Comparison of ENCODE assay signal across 9 cellular contexts in genomic region chr6:79949235-79949634, GRCh38. TPM values are rescaled to one million over a fixed set of nuclear protein-coding genes. Genes with fewer than 3 reads are reported as not detected.
DNase-seq lines count a peak whose midpoint lies in the region; ATAC-seq and TF ChIP-seq lines count a peak whose summit lies in the region.
"Had no signal": no experiment of that assay in that cellular context is flagged by ENCODE, and none has a peak within 500 bp of the region (broad histone marks: within the 10 kb centered on the region; RNA-seq: fewer than 3 reads in every experiment).

No MANE protein-coding gene starts in this region.

- H3K27me3 Mint-ChIP-seq in activated naive CD8-positive, alpha-beta T cell treated with anti-CD3 and anti-CD28 coated beads, Interleukin-2, amount 10 ng/mL, durations not matched to agents 7 days and 5 days: peaks cover 28% of the 10 kb centered on the region

- no peak overlapping the region for H4K5ac ChIP-seq in IMR-90 (ENCODE audit: low read depth, low read length)

- H3K23ac ChIP-seq in IMR-90 (ENCODE audit: low read depth, low read length): no peak overlapping the region

- in situ Hi-C loops in IMR-90 (cut with MboI; ENCODE audit: low sequenced_read_pairs): loop anchor here (10.0 kb wide), 1 partner anchor 56 kb away; the partner anchor contains the start of gene TTK

- no peak overlapping the region for H3K4me2 ChIP-seq in IMR-90 (ENCODE audit: low read depth, low read length)
- H3K4me2 ChIP-seq: BLaER1 had no signal

- no peak for TF ChIP-seq POLR2A in IMR-90 (IDR thresholded peaks at IDR 0.05; ENCODE audit: low read depth, low read length)

- peak; percentile 63 for ATAC-seq in GM21390 (IDR thresholded peaks at IDR 0.05; ENCODE audit: unreplicated experiment)
- no peak for ATAC-seq in IMR-90 (ENCODE audit: low read depth)
- ATAC-seq in activated naive CD8-positive, alpha-beta T cell treated with anti-CD3 and anti-CD28 coated beads, Interleukin-2, amount 10 ng/mL, durations not matched to agents 7 days and 5 days (ENCODE audit: low read depth): peak; percentile 38

- H3K18ac ChIP-seq in IMR-90 (ENCODE audit: low read depth, low read length): no peak overlapping the region

- no peaks in the 10 kb centered on the region for H3K36me3 Mint-ChIP-seq in activated naive CD8-positive, alpha-beta T cell treated with anti-CD3 and anti-CD28 coated beads, Interleukin-2, amount 10 ng/mL, durations not matched to agents 7 days and 5 days

- no peak overlapping the region for H3K4me3 ChIP-seq in IMR-90 (ENCODE audit: insufficient read depth, low read depth, low read length)
- no peak overlapping the region for H3K4me3 ChIP-seq in iPS DF 6.9 (ENCODE audit: low read length)
- H3K4me3 ChIP-seq: BLaER1 had no signal

- H2AFZ ChIP-seq in IMR-90 (replicated peaks; ENCODE audit: low read length, poor library complexity): no peak overlapping the region

- no peak overlapping the region for H3K4ac ChIP-seq in IMR-90 (ENCODE audit: low read depth, low read length)

- H3K36me3 ChIP-seq in IMR-90 (ENCODE audit: control insufficient read depth, insufficient read depth, low read length) (no peaks in the 10 kb centered on the region), iPS DF 6.9 (ENCODE audit: control insufficient read depth, insufficient read depth, low read length) (no peaks in the 10 kb centered on the region)
- H3K36me3 ChIP-seq: BLaER1 had no signal

- DNase-seq in NCI-H1092 (lab: John Stamatoyannopoulos, UW) (peak; percentile 0), NCI-H1092 treated with DMSO at 0.1 percent for 48 hours (lab: John Stamatoyannopoulos, UW) (no peak), IMR-90 (peak; percentile 75), OCI-M2 (lab: John Stamatoyannopoulos, UW; ENCODE audit: unreplicated experiment) (peak; percentile 41), iPS DF 6.9 (ENCODE audit: low read depth, low spot score) (peak; percentile 57)
- DNase-seq in activated naive CD8-positive, alpha-beta T cell treated with anti-CD3 and anti-CD28 coated beads, Interleukin-2, amount 10 ng/mL, durations not matched to agents 7 days and 5 days: no peak
- peak; percentile 49 for DNase-seq in stimulated activated CD4-positive, alpha-beta T cell treated with anti-CD3 and anti-CD28 coated beads, Interleukin-4, amount 100 ng/mL, for 24 hours

- no CpG with 5 or more reads among the region's 6 CpGs for WGBS in IMR-90 (ENCODE audit: extremely low coverage in 2 of 2, insufficient read length in 1 of 2), 2 experiments
- WGBS in iPS DF 6.9 (ENCODE audit: insufficient coverage, insufficient read length): no CpG with 5 or more reads among the region's 6 CpGs

- H3K9me3 ChIP-seq in IMR-90 (ENCODE audit: control insufficient read depth, insufficient read depth, low read length) (no peaks in the 10 kb centered on the region), iPS DF 6.9 (ENCODE audit: control insufficient read depth, insufficient read depth, low read length) (no peaks in the 10 kb centered on the region)

- H3K4me1 Mint-ChIP-seq in activated naive CD8-positive, alpha-beta T cell treated with anti-CD3 and anti-CD28 coated beads, Interleukin-2, amount 10 ng/mL, durations not matched to agents 7 days and 5 days: peaks cover 16% of the 10 kb centered on the region

- BruUV-seq in IMR-90 (replicated peaks; lab: Mats Ljungman, UMichigan): no TSS peak

- H3K4me3 Mint-ChIP-seq in activated naive CD8-positive, alpha-beta T cell treated with anti-CD3 and anti-CD28 coated beads, Interleukin-2, amount 10 ng/mL, durations not matched to agents 7 days and 5 days: peak overlapping the region; percentile 53

- H3K27me3 ChIP-seq in IMR-90 (ENCODE audit: control insufficient read depth, insufficient read depth, low read length) (no peaks in the 10 kb centered on the region), iPS DF 6.9 (ENCODE audit: control insufficient read depth, insufficient read depth, low read length) (no peaks in the 10 kb centered on the region)
- H3K27me3 ChIP-seq: BLaER1 had no signal

- no peaks in the 10 kb centered on the region for H4K20me1 ChIP-seq in IMR-90 (ENCODE audit: insufficient read depth, low read length)
- H4K20me1 ChIP-seq: BLaER1 had no signal

- POLR2A ChIA-PET in IMR-90 (lab: Charles Lee; ENCODE audit: unreplicated experiment): no interaction called here
- POLR2A ChIA-PET in activated naive CD8-positive, alpha-beta T cell treated with anti-CD3 and anti-CD28 coated beads, Interleukin-2, amount 10 ng/mL, durations not matched to agents 7 days and 5 days (lab: Charles Lee): interaction anchor here (1.0 to 1.1 kb wide), 3 partner anchors 55 to 157 kb away, joined by 3 to 6 read pairs (median 4); partner anchors contain the start of genes BCKDHB and TTK

- H3K14ac ChIP-seq in IMR-90 (replicated peaks; ENCODE audit: low read depth, low read length): no peak overlapping the region

- H2AK5ac ChIP-seq in IMR-90 (ENCODE audit: low read depth, low read length): no peak overlapping the region

- no peak overlapping the region for H4K8ac ChIP-seq in IMR-90 (ENCODE audit: low read depth in 2 of 2, low read length in 2 of 2)

- TF ChIP-seq RAD21 in IMR-90 (IDR thresholded peaks at IDR 0.05; ENCODE audit: low read length): peak; percentile 56

- no peaks in the 10 kb centered on the region for H3K9me3 Mint-ChIP-seq in activated naive CD8-positive, alpha-beta T cell treated with anti-CD3 and anti-CD28 coated beads, Interleukin-2, amount 10 ng/mL, durations not matched to agents 7 days and 5 days

- no peak overlapping the region for H3K27ac Mint-ChIP-seq in activated naive CD8-positive, alpha-beta T cell treated with anti-CD3 and anti-CD28 coated beads, Interleukin-2, amount 10 ng/mL, durations not matched to agents 7 days and 5 days

- no peak overlapping the region for H2BK5ac ChIP-seq in IMR-90 (ENCODE audit: low read depth, low read length, poor library complexity, severe bottlenecking)

- H4K91ac ChIP-seq in IMR-90 (ENCODE audit: insufficient read depth, low read depth, low read length): no peak overlapping the region

- dilution Hi-C loops in IMR-90 (cut with HindIII; ENCODE audit: low sequenced_read_pairs, unreplicated experiment): no loop called here

- H2BK20ac ChIP-seq in IMR-90 (ENCODE audit: low read depth, low read length): no peak overlapping the region

- no peak overlapping the region for H3K9ac ChIP-seq in IMR-90 (ENCODE audit: low read depth, low read length)
- H3K9ac ChIP-seq: BLaER1 had no signal

- H2BK15ac ChIP-seq in IMR-90 (ENCODE audit: low read depth, low read length): no peak overlapping the region

- TF ChIP-seq CTCF in IMR-90 (conservative IDR thresholded peaks at IDR 0.05; ENCODE audit: low read depth, low read length): peak; percentile 64

- H2AK9ac ChIP-seq in IMR-90 (replicated peaks; ENCODE audit: low read depth, low read length, poor library complexity): no peak overlapping the region

- intact Hi-C loops in IMR-90 (cut with micrococcal nuclease): loop anchor here (1.0 to 5.0 kb wide), 2 partner anchors 145 to 388 kb away; no protein-coding TSS in a partner anchor

- H3K56ac ChIP-seq in IMR-90 (ENCODE audit: extremely low read depth, insufficient read depth, low read length): no peak overlapping the region

- no peak overlapping the region for H2BK120ac ChIP-seq in IMR-90 (ENCODE audit: low read depth, low read length)

- peaks cover 8 to 16% of the 10 kb centered on the region in 2 experiments; a peak in 3 of 4 replicates for H3K79me1 ChIP-seq in IMR-90 (ENCODE audit: low read depth in 1 of 2, low read length in 2 of 2)

- no peaks in the 10 kb centered on the region; the same call in 1 of the 2 replicates for H3K4me1 ChIP-seq in IMR-90 (ENCODE audit: control insufficient read depth, insufficient read depth, low read length)
- H3K4me1 ChIP-seq in iPS DF 6.9 (ENCODE audit: control insufficient read depth, insufficient read depth, low read length): peaks cover 2% of the 10 kb centered on the region; the same call in 1 of the 2 replicates
- H3K4me1 ChIP-seq: BLaER1 had no signal

- CTCF ChIA-PET in IMR-90 (lab: Yijun Ruan, JAX): interaction anchor here (0.7 to 1.8 kb wide), 12 partner anchors 18 to 1014 kb away, joined by 3 to 6 read pairs (median 4); no protein-coding TSS in a partner anchor

- H3K27ac ChIP-seq in IMR-90 (ENCODE audit: insufficient read depth, low read length): no peak overlapping the region
- H3K27ac ChIP-seq in iPS DF 6.9 (ENCODE audit: low read length): no peak overlapping the region
- H3K27ac ChIP-seq: BLaER1 had no signal

- peaks cover 6% of the 10 kb centered on the region; the same call in 1 of the 2 replicates for H3K9me1 ChIP-seq in IMR-90 (ENCODE audit: insufficient read depth, low read length)

TF ChIP-seq in IMR-90, 13 proteins besides CTCF, POLR2A, EP300 and RAD21:
- TF ChIP-seq NFE2L2 (IDR thresholded peaks at IDR 0.05; ENCODE audit: low read depth, low read length) (no peak), SMC3 (IDR thresholded peaks at IDR 0.05; ENCODE audit: low read depth, low read length) (peak; percentile 39)

RNA-seq across cellular contexts. Expression of gene ELOVL4, which starts 1.9 kb away (rescaled TPM):
- 2.3 and 5.0 TPM in 2 replicates for total RNA-seq in IMR-90 (2012; rRNA removed)
- polyA plus RNA-seq in IMR-90 (2012; rRNA removed): 1.5 and 2.2 TPM in 2 replicates
- polyA plus RNA-seq in IMR-90 (2012; cell fraction: cytosol; rRNA removed): 0.67 and 0.86 TPM in 2 replicates
- polyA plus RNA-seq in IMR-90 (2012; cell fraction: nucleus; rRNA removed; ENCODE audit: low replicate concordance): 0.34 and 0.96 TPM in 2 replicates
- total RNA-seq in activated naive CD8-positive, alpha-beta T cell treated with anti-CD3 and anti-CD28 coated beads, Interleukin-2, amount 10 ng/mL, durations not matched to agents 7 days and 5 days: under 1 TPM; 0.78 to 0.79 TPM

RNA-seq across cellular contexts. Expression of gene TTK, which starts 55.2 kb away (rescaled TPM):
- 21.5 and 35.3 TPM in 2 replicates for total RNA-seq in IMR-90 (2012; rRNA removed)
- polyA plus RNA-seq in IMR-90 (2012; rRNA removed): 7.2 and 7.5 TPM in 2 replicates
- polyA plus RNA-seq in IMR-90 (2012; cell fraction: cytosol; rRNA removed): 0.66 and 1.2 TPM in 2 replicates
- 0.40 and 4.6 TPM in 2 replicates for polyA plus RNA-seq in IMR-90 (2012; cell fraction: nucleus; rRNA removed; ENCODE audit: low replicate concordance)
- total RNA-seq in activated naive CD8-positive, alpha-beta T cell treated with anti-CD3 and anti-CD28 coated beads, Interleukin-2, amount 10 ng/mL, durations not matched to agents 7 days and 5 days: 10 to 100 TPM; 25.7 to 27.1 TPM

Comparison
In these comparisons a context has a peak if more than half of its experiments do, and no peak if none do; other contexts are left out.
1. DNase-seq: peak in NCI-H1092 (single experiment), IMR-90 (single experiment), OCI-M2 (single experiment), iPS DF 6.9 (single experiment) and stimulated activated CD4-positive, alpha-beta T cell treated with anti-CD3 and anti-CD28 coated beads, Interleukin-4, amount 100 ng/mL, for 24 hours (single experiment); none in NCI-H1092 treated with DMSO at 0.1 percent for 48 hours (single experiment) and activated naive CD8-positive, alpha-beta T cell treated with anti-CD3 and anti-CD28 coated beads, Interleukin-2, amount 10 ng/mL, durations not matched to agents 7 days and 5 days (single experiment).